Comparison of ENCODE assay signal across 7 cellular contexts in the genomic region with DNA sequence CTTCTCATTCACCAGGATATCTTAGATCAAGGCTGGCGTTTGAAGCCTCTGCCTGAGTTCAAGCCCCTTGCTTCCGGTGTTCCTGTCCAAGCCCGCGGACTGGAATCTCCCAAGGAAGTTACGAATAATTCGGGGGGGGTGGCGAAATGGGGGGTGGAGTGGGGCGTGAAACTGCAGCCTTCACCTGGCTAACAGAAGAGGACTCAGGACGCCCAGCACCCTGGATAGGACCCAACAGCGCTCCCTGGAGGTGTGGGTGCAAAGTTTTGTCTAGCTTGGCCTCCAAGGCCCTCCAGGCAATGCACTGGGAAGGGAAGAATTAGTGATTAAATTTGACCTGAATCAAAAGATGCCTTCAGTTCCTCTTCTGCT. TPM values are rescaled to one million over a fixed set of nuclear protein-coding genes. Genes with fewer than 3 reads are reported as not detected.
DNase-seq lines count a peak whose midpoint lies in the region; ATAC-seq, FAIRE-seq and TF ChIP-seq lines count a peak whose summit lies in the region.

No MANE protein-coding gene starts in this region.

- H3K4me1 ChIP-seq in SJCRH30 (peaks cover 22% of the 10 kb centered on the region), parathyroid adenoma (peaks cover 18% of the 10 kb centered on the region)

- H3K27me3 Mint-ChIP-seq in type B pancreatic cell = peaks cover 4% of the 10 kb centered on the region

- peak overlapping the region; percentile 72 for H3K4me3 ChIP-seq in Jurkat, Clone E6-1 (ENCODE audit: low read length)
- H3K4me3 ChIP-seq in SJCRH30 (peak overlapping the region; percentile 77), parathyroid adenoma (ENCODE audit: low read depth, low read length) (peak overlapping the region; percentile 95)

- H3K27me3 ChIP-seq in SJCRH30 (no peaks in the 10 kb centered on the region), parathyroid adenoma (ENCODE audit: control insufficient read depth, insufficient read depth, low read length) (no peaks in the 10 kb centered on the region)

- peaks cover 24% of the 10 kb centered on the region for H3K4me1 Mint-ChIP-seq in type B pancreatic cell (ENCODE audit: unreplicated experiment)

- H3K9ac ChIP-seq in parathyroid adenoma = peak overlapping the region; percentile 85

- peak overlapping the region; percentile 72 for H3K27ac ChIP-seq in SJCRH30
- peak overlapping the region; percentile 93 for H3K27ac ChIP-seq in parathyroid adenoma

- H3K36me3 ChIP-seq in SJCRH30 (no peaks in the 10 kb centered on the region), parathyroid adenoma (ENCODE audit: control insufficient read depth, insufficient read depth, low read length) (no peaks in the 10 kb centered on the region)

- H3K4me2 ChIP-seq in parathyroid adenoma (ENCODE audit: low read length) = peak overlapping the region; percentile 100

- H2AFZ ChIP-seq in parathyroid adenoma = peak overlapping the region; percentile 93

- DNase-seq in GM18507 (ENCODE audit: extremely low spot score, insufficient read length, low read depth) (no peak), SJCRH30 (peak; percentile 81 to 94), Right ventricle myocardium inferior (ENCODE audit: missing footprints) (peak; percentile 69), type B pancreatic cell (ENCODE audit: extremely low spot score, unreplicated experiment) (peak; percentile 80)
- peak; percentile 74 for DNase-seq in Jurkat, Clone E6-1 (ENCODE audit: low read depth, low spot score)
- DNase-seq in activated naive CD4-positive, alpha-beta T cell treated with anti-CD3 and anti-CD28 coated beads, Interleukin-2, amount 50 U/mL, for 16 hours = peak; percentile 84

- no peaks in the 10 kb centered on the region for H3K36me3 Mint-ChIP-seq in type B pancreatic cell

- ATAC-seq in Right ventricle myocardium inferior = peak; percentile 30

- H3K79me2 ChIP-seq in parathyroid adenoma = peaks cover 3% of the 10 kb centered on the region

- peak; percentile 39 for FAIRE-seq in GM18507 (lab: Jason Lieb, UNC)

- H3K27ac Mint-ChIP-seq in type B pancreatic cell = peak overlapping the region; percentile 92

- H3K9me3 Mint-ChIP-seq in type B pancreatic cell = peaks cover 9% of the 10 kb centered on the region

- intact Hi-C loops in Right ventricle myocardium inferior (cut with DNase I) = loop anchor here (1.0 to 10.0 kb wide), 8 partner anchors 103 to 886 kb away; no protein-coding TSS in a partner anchor

- H3K9me3 ChIP-seq in SJCRH30 (replicated peaks) = no peaks in the 10 kb centered on the region
- no peaks in the 10 kb centered on the region for H3K9me3 ChIP-seq in parathyroid adenoma (ENCODE audit: control insufficient read depth, low read length)

- TF ChIP-seq CTCF in parathyroid adenoma (IDR thresholded peaks at IDR 0.05) (peak; percentile 77), type B pancreatic cell (conservative IDR thresholded peaks at IDR 0.05) (peak; percentile 77)

- H3K4me3 Mint-ChIP-seq in type B pancreatic cell = peak overlapping the region; percentile 95

RNA-seq across cellular contexts. Expression of a gene that starts 0.9 kb away (rescaled TPM):
- 16.1 TPM for polyA plus RNA-seq in Jurkat, Clone E6-1 (2012; ENCODE audit: insufficient read depth, insufficient read length)
- total RNA-seq in SJCRH30 (2014; rRNA removed; shearing (Covaris generic)) = 63.7 and 67.9 TPM in 2 replicates
- total RNA-seq in Right ventricle myocardium inferior (33.4 TPM), type B pancreatic cell (ENCODE audit: low replicate concordance) (40.1 and 90.9 TPM in 2 replicates)
